15 cellular contexts compared by ENCODE assay signal in genomic region chr17:41781404-41782110, GRCh38. TPM values are rescaled to one million over a fixed set of nuclear protein-coding genes. Genes with fewer than 3 reads are reported as not detected.
DNase-seq lines count a peak whose midpoint lies in the region; ATAC-seq, FAIRE-seq and TF ChIP-seq lines count a peak whose summit lies in the region.
"Had no signal": no experiment of that assay in that cellular context is flagged by ENCODE, and none has a peak within 500 bp of the region (broad histone marks: within the 10 kb centered on the region; RNA-seq: fewer than 3 reads in every experiment).

No MANE protein-coding gene starts in this region.

- no peak overlapping the region for H2AFZ ChIP-seq in H1 (ENCODE audit: low read length)

- no peak overlapping the region for H4K91ac ChIP-seq in H1 (replicated peaks; ENCODE audit: insufficient read length, low read length)

- no peak overlapping the region for H3K4me2 ChIP-seq in H1 (ENCODE audit: insufficient read depth in 1 of 2, low read depth in 2 of 2, low read length in 2 of 2)

- no peak overlapping the region for H3K56ac ChIP-seq in H1 (replicated peaks; ENCODE audit: insufficient read length, low read depth, low read length)

- H4K20me1 ChIP-seq in H1 (replicated peaks in 1 of 2; ENCODE audit: control insufficient read depth in 1 of 2, insufficient read depth in 2 of 2, low read length in 2 of 2), result peaks cover 0 to 11% of the 10 kb centered on the region in 2 experiments

- H2BK20ac ChIP-seq in H1 (ENCODE audit: low read length), result no peak overlapping the region

- H3K14ac ChIP-seq in H1 (ENCODE audit: insufficient read length), result no peak overlapping the region

- ATAC-seq in lung (ENCODE audit: insufficient read depth, low FRiP score) (no peak), GM19023 (IDR thresholded peaks at IDR 0.05; ENCODE audit: unreplicated experiment) (no peak)
- ATAC-seq: activated T-cell treated with anti-CD3 and anti-CD28 coated beads, Interleukin-2, amount 50 U/mL, for 4 hours had no signal

- peak overlapping the region; percentile 8 for H2AK5ac ChIP-seq in H1 (ENCODE audit: low read depth, low read length)

- peaks cover 16% of the 10 kb centered on the region for H3K23me2 ChIP-seq in H1 (ENCODE audit: low read depth, low read length)

- no peak overlapping the region for H4K8ac ChIP-seq in H1 (ENCODE audit: extremely low read depth, insufficient read depth, low read length)

- no peak for TF ChIP-seq RAD21 in H1 (IDR thresholded peaks at IDR 0.05 in 1 of 2, conservative IDR thresholded peaks at IDR 0.05 in 1 of 2; ENCODE audit: low read depth in 2 of 2, low read length in 2 of 2)

- H3K4ac ChIP-seq in H1 (replicated peaks; ENCODE audit: insufficient read length, low read depth, low read length), result no peak overlapping the region

- peaks cover 0 to 57% of the 10 kb centered on the region in 2 experiments; a peak in 3 of 4 replicates for H3K79me2 ChIP-seq in H1 (ENCODE audit: control insufficient read depth in 1 of 2, insufficient read depth in 2 of 2, low read length in 2 of 2)

- no peak for TF ChIP-seq POLR2A in H1 (IDR thresholded peaks at IDR 0.05; ENCODE audit: control extremely low read depth in 1 of 2, low read depth in 2 of 2, low read length in 2 of 2)
- TF ChIP-seq POLR2A in stomach (IDR thresholded peaks at IDR 0.05), result no peak

- H3K4me3 ChIP-seq in H1 (ENCODE audit: extremely low read depth in 1 of 4, insufficient read depth in 2 of 4, low read depth in 3 of 4, low read length in 4 of 4) (no peak overlapping the region), lung (no peak overlapping the region), stomach (peak overlapping the region in 2 of 4 donors; percentile 2 to 9)
- H3K4me3 ChIP-seq: SJCRH30 had no signal

- WGBS in H1 (ENCODE audit: extremely low coverage in 1 of 2, insufficient coverage in 1 of 2, insufficient read length in 1 of 2, insufficient replicate concordance in 2 of 2, low coverage in 1 of 2, low lambda C conversion rate in 2 of 2, missing lambda C conversion rate in 1 of 2), 2 experiments, result 91% methylated on average over 13 of the region's 13 CpGs; no CpG with 5 or more reads in 1 of the 2 experiments
- WGBS in lung, 2 donors, result 60 to 65% methylated on average over 13 of the region's 13 CpGs
- 58 to 65% (median 63%) methylated on average over 13 of the region's 13 CpGs for WGBS in stomach, 5 donors

- no peak for TF ChIP-seq EP300 in H1 (IDR thresholded peaks at IDR 0.05; ENCODE audit: borderline replicate concordance in 1 of 2, low read depth in 2 of 2, low read length in 2 of 2)
- TF ChIP-seq EP300 in stomach (IDR thresholded peaks at IDR 0.05), result no peak

- POLR2A ChIA-PET in H1 (lab: Charles Lee; ENCODE audit: partially characterized antibody), result interaction anchor here (1.2 to 9.3 kb wide), 6 partner anchors 11 to 91 kb away, joined by 3 to 84 read pairs (median 6); partner anchors contain the start of genes EIF1 and HAP1

- peak overlapping the region; percentile 68; the same call in 1 of the 2 replicates for H2BK12ac ChIP-seq in H1 (ENCODE audit: low read depth, low read length)

- H3K4me1 ChIP-seq in H1 (replicated peaks in 1 of 4; ENCODE audit: control insufficient read depth in 3 of 4, insufficient read depth in 4 of 4, low read length in 3 of 4), result peaks cover 0 to 30% (median 16%) of the 10 kb centered on the region in 4 experiments; a peak in 6 of 7 replicates
- H3K4me1 ChIP-seq in lung (ENCODE audit: control insufficient read depth in 2 of 2, insufficient read depth in 2 of 2, low read length in 2 of 2), result peaks cover 15 to 40% of the 10 kb centered on the region in 2 donors
- H3K4me1 ChIP-seq in stomach, result peaks cover 59 to 98% (median 90%) of the 10 kb centered on the region in 4 donors

- H2BK5ac ChIP-seq in H1 (ENCODE audit: low read depth, low read length), result no peak overlapping the region; the same call in 1 of the 2 replicates

- no peak for TF ChIP-seq CTCF in H1 (IDR thresholded peaks at IDR 0.05; ENCODE audit: control extremely low read depth in 1 of 3, insufficient read depth in 1 of 3, low read depth in 1 of 3, low read length in 3 of 3)
- TF ChIP-seq CTCF in lung (IDR thresholded peaks at IDR 0.05; ENCODE audit: control extremely low read depth, extremely low read depth), result no peak
- no peak for TF ChIP-seq CTCF in stomach (IDR thresholded peaks at IDR 0.05)

- peak overlapping the region; percentile 72; the same call in 1 of the 2 replicates for H2BK15ac ChIP-seq in H1 (ENCODE audit: low read length)

- no peak overlapping the region for H4K5ac ChIP-seq in H1 (ENCODE audit: insufficient read length, low read depth, low read length)

- no peaks in the 10 kb centered on the region for H3K36me3 ChIP-seq in H1 (ENCODE audit: control insufficient read depth in 2 of 4, insufficient read depth in 4 of 4, low read length in 3 of 4)
- H3K36me3 ChIP-seq in lung (ENCODE audit: control insufficient read depth in 2 of 2, insufficient read depth in 2 of 2, low read length in 2 of 2), result no peaks in the 10 kb centered on the region
- H3K36me3 ChIP-seq in stomach, result peaks cover 0 to 2% (median 0%) of the 10 kb centered on the region in 4 donors
- H3K36me3 ChIP-seq: brain microvascular endothelial cell, SJCRH30 had no signal

- H3K79me1 ChIP-seq in H1 (ENCODE audit: low read depth, low read length), result peaks cover 15% of the 10 kb centered on the region

- intact Hi-C loops in stomach (cut with DNase I; ENCODE audit: low total_unique reads), result no loop called here

- DNase-seq in OCI-M1 (lab: John Stamatoyannopoulos, UW), result peak; percentile 8
- DNase-seq in H1 (ENCODE audit: low read depth in 1 of 2, low spot score in 2 of 2), result no peak
- DNase-seq in lung (ENCODE audit: low spot score), result no peak
- DNase-seq in stomach, result no peak
- DNase-seq in NCI-H1930 (lab: John Stamatoyannopoulos, UW), result no peak
- no peak for DNase-seq in central memory CD4-positive, alpha-beta T cell
- no peak for DNase-seq in cortex of kidney (lab: John Stamatoyannopoulos, UW)
- DNase-seq: activated T-cell treated with anti-CD3 and anti-CD28 coated beads, Interleukin-2, amount 50 U/mL, for 4 hours; brain microvascular endothelial cell; CD4-positive, CD25-positive, alpha-beta regulatory T cell; NCI-H1105; NCI-H748 treated with DMSO at 0.1 percent for 48 hours; SJCRH30 had no signal

- CTCF ChIA-PET in H1 (lab: Charles Lee; ENCODE audit: partially characterized antibody), result interaction anchor here (1.4 to 6.8 kb wide), 5 partner anchors 13 to 129 kb away, joined by 3 to 55 read pairs (median 6); partner anchors contain the start of gene P3H4

- H3K27me3 ChIP-seq in H1 (replicated peaks in 1 of 4; ENCODE audit: control insufficient read depth in 3 of 4, extremely low read depth in 1 of 4, insufficient read depth in 3 of 4, low read length in 3 of 4) (no peaks in the 10 kb centered on the region), lung (ENCODE audit: control insufficient read depth, insufficient read depth) (no peaks in the 10 kb centered on the region), stomach (peaks cover 0 to 27% (median 0%) of the 10 kb centered on the region in 3 donors)
- H3K27me3 ChIP-seq: brain microvascular endothelial cell, SJCRH30 had no signal

- peak overlapping the region; percentile 32; the same call in 1 of the 2 replicates for H3K18ac ChIP-seq in H1 (ENCODE audit: extremely low read depth, low read length)

- FAIRE-seq in H1 (lab: Jason Lieb, UNC), result no peak

- H3K9me3 ChIP-seq in H1 (ENCODE audit: insufficient read depth in 2 of 2, low read depth in 1 of 2, low read length in 1 of 2) (no peaks in the 10 kb centered on the region), lung (ENCODE audit: control insufficient read depth in 2 of 2, insufficient read depth in 1 of 2, low read length in 1 of 2) (no peaks in the 10 kb centered on the region), stomach (no peaks in the 10 kb centered on the region)
- H3K9me3 ChIP-seq: SJCRH30 had no signal

- no peak overlapping the region for H2BK120ac ChIP-seq in H1 (replicated peaks; ENCODE audit: low read depth, low read length)

- H3K9ac ChIP-seq in H1 (replicated peaks in 1 of 4; ENCODE audit: extremely low read depth in 1 of 4, low read depth in 3 of 4, low read length in 3 of 4), result no peak overlapping the region

- no peak overlapping the region for H3K27ac ChIP-seq in H1 (ENCODE audit: low read depth, low read length)
- H3K27ac ChIP-seq in lung (ENCODE audit: low read depth in 1 of 2, low read length in 1 of 2), result peak overlapping the region; percentile 76 to 84
- H3K27ac ChIP-seq in stomach, result peak overlapping the region; percentile 38 to 98 (median 93)
- H3K27ac ChIP-seq: brain microvascular endothelial cell, SJCRH30 had no signal

- H3K23ac ChIP-seq in H1 (ENCODE audit: insufficient read length), result no peak overlapping the region

RNA-seq across cellular contexts. Expression of gene JUP, which starts 5.0 kb away (rescaled TPM):
- 98.6 and 102 TPM in 2 replicates for total RNA-seq in H1 (2021; fragmentation: NEBNext Ultra II Directional; extraction: Animal tissue kit (Norgen Biotek cat#: 25700))
- 62.8 and 125 TPM in 2 replicates for polyA plus RNA-seq in H1 (2011; rRNA removed)
- 34.7 TPM for polyA plus RNA-seq in H1 (2011; cell fraction: cytosol; rRNA removed)
- 89.8 TPM for polyA plus RNA-seq in H1 (2011; cell fraction: nucleus; rRNA removed)
- 68.9 to 108 TPM (median 102 TPM) in 4 replicates for polyA plus RNA-seq in H1 (2012, experiment 1 of 2)
- polyA plus RNA-seq in H1 (2012, experiment 2 of 2), result 109 TPM
- polyA plus RNA-seq in H1 (2013, experiment 1 of 2), result 70.1 TPM
- polyA plus RNA-seq in H1 (2013, experiment 2 of 2), result 65.1 TPM
- 44.2 and 46.8 TPM in 2 replicates for polyA minus RNA-seq in H1 (2011; rRNA and poly(A)+ RNA removed)
- polyA minus RNA-seq in H1 (2011; cell fraction: cytosol; rRNA and poly(A)+ RNA removed), result 76.7 TPM
- 48.4 TPM for polyA minus RNA-seq in H1 (2011; cell fraction: nucleus; rRNA and poly(A)+ RNA removed)
- total RNA-seq in lung, result 100 to 1,000 TPM; 118 to 150 TPM
- polyA plus RNA-seq in lung, result 10 to 100 TPM; 60.9 to 83.6 TPM
- 100 to 1,000 TPM in 1 of 5 donors, 10 to 100 TPM in 4; 59.5 to 248 (median 84.8) TPM for total RNA-seq in stomach
- 100 to 1,000 TPM in 2 of 3 donors, 10 to 100 TPM in 1; 85.7 to 163 (median 154) TPM for polyA plus RNA-seq in stomach

RNA-seq across cellular contexts. Expression of gene P3H4, which starts 30.2 kb away (rescaled TPM):
- total RNA-seq in H1 (2021; fragmentation: NEBNext Ultra II Directional; extraction: Animal tissue kit (Norgen Biotek cat#: 25700)), result 22.6 and 23.4 TPM in 2 replicates
- polyA plus RNA-seq in H1 (2011; rRNA removed) (26.7 and 36.6 TPM in 2 replicates), lung (1 to 10 TPM; 6.8 to 9.6 TPM), stomach (1 to 10 TPM; 4.7 to 7.3 (median 6.3) TPM)
- 32.3 TPM for polyA plus RNA-seq in H1 (2011; cell fraction: cytosol; rRNA removed)
- polyA plus RNA-seq in H1 (2011; cell fraction: nucleus; rRNA removed), result 26.2 TPM
- 19.2 to 25.6 TPM (median 23.3 TPM) in 4 replicates for polyA plus RNA-seq in H1 (2012, experiment 1 of 2)
- 18.1 TPM for polyA plus RNA-seq in H1 (2012, experiment 2 of 2)
- polyA plus RNA-seq in H1 (2013, experiment 1 of 2), result 27.7 TPM
- 29.1 TPM for polyA plus RNA-seq in H1 (2013, experiment 2 of 2)
- 13.9 and 14.4 TPM in 2 replicates for polyA minus RNA-seq in H1 (2011; rRNA and poly(A)+ RNA removed)
- polyA minus RNA-seq in H1 (2011; cell fraction: cytosol; rRNA and poly(A)+ RNA removed), result 22.9 TPM
- 22.3 TPM for polyA minus RNA-seq in H1 (2011; cell fraction: nucleus; rRNA and poly(A)+ RNA removed)
- total RNA-seq in lung (10 to 100 TPM; 12.3 to 13.2 TPM), stomach (10 to 100 TPM in 3 of 5 donors, 1 to 10 TPM in 2; 4.0 to 64.6 (median 11.4) TPM)

RNA-seq across cellular contexts. Expression of gene FKBP10, which starts 31.2 kb away (rescaled TPM):
- 173 and 179 TPM in 2 replicates for total RNA-seq in H1 (2021; fragmentation: NEBNext Ultra II Directional; extraction: Animal tissue kit (Norgen Biotek cat#: 25700))
- polyA plus RNA-seq in H1 (2011; rRNA removed), result 283 and 410 TPM in 2 replicates
- 347 TPM for polyA plus RNA-seq in H1 (2011; cell fraction: cytosol; rRNA removed)
- 1,193 TPM for polyA plus RNA-seq in H1 (2011; cell fraction: nucleus; rRNA removed)
- 206 to 277 TPM (median 242 TPM) in 4 replicates for polyA plus RNA-seq in H1 (2012, experiment 1 of 2)
- 146 TPM for polyA plus RNA-seq in H1 (2012, experiment 2 of 2)
- polyA plus RNA-seq in H1 (2013, experiment 1 of 2), result 233 TPM
- 222 TPM for polyA plus RNA-seq in H1 (2013, experiment 2 of 2)
- 102 and 130 TPM in 2 replicates for polyA minus RNA-seq in H1 (2011; rRNA and poly(A)+ RNA removed)
- 115 TPM for polyA minus RNA-seq in H1 (2011; cell fraction: cytosol; rRNA and poly(A)+ RNA removed)
- polyA minus RNA-seq in H1 (2011; cell fraction: nucleus; rRNA and poly(A)+ RNA removed), result 148 TPM
- 10 to 100 TPM; 53.2 to 64.4 TPM for total RNA-seq in lung
- polyA plus RNA-seq in lung, result 10 to 100 TPM; 32.6 to 43.3 TPM
- total RNA-seq in stomach, result 10 to 100 TPM in 3 of 5 donors, 1 to 10 TPM in 2; 4.6 to 45.3 (median 20.1) TPM
- 10 to 100 TPM in 2 of 3 donors, 1 to 10 TPM in 1; 8.9 to 17.0 (median 12.8) TPM for polyA plus RNA-seq in stomach
- total RNA-seq: CD4-positive, CD25-positive, alpha-beta regulatory T cell had no signal

RNA-seq across cellular contexts. Expression of gene HAP1, which starts 47.1 kb away (rescaled TPM):
- 3.6 and 3.8 TPM in 2 replicates for total RNA-seq in H1 (2021; fragmentation: NEBNext Ultra II Directional; extraction: Animal tissue kit (Norgen Biotek cat#: 25700))
- polyA plus RNA-seq in H1 (2011; rRNA removed) (2.3 and 3.4 TPM in 2 replicates), lung (under 1 TPM; 0.07 to 0.57 TPM), stomach (under 1 TPM; 0.31 to 0.85 (median 0.44) TPM)
- polyA plus RNA-seq in H1 (2011; cell fraction: cytosol; rRNA removed), result 2.9 TPM
- 10.6 TPM for polyA plus RNA-seq in H1 (2011; cell fraction: nucleus; rRNA removed)
- polyA plus RNA-seq in H1 (2012, experiment 1 of 2), result 2.4 to 3.6 TPM (median 2.8 TPM) in 4 replicates
- 1.9 TPM for polyA plus RNA-seq in H1 (2012, experiment 2 of 2)
- 1.8 TPM for polyA plus RNA-seq in H1 (2013, experiment 1 of 2)
- 1.5 TPM for polyA plus RNA-seq in H1 (2013, experiment 2 of 2)
- 0.80 and 1.3 TPM in 2 replicates for polyA minus RNA-seq in H1 (2011; rRNA and poly(A)+ RNA removed)
- 0.66 TPM for polyA minus RNA-seq in H1 (2011; cell fraction: cytosol; rRNA and poly(A)+ RNA removed)
- polyA minus RNA-seq in H1 (2011; cell fraction: nucleus; rRNA and poly(A)+ RNA removed), result 2.6 TPM
- total RNA-seq in lung (under 1 TPM; 0.21 to 0.26 TPM), stomach (under 1 TPM in 1 of 5 donors, not detected in 4; 0.55 TPM)
- total RNA-seq: HT-29 had no signal

RNA-seq across cellular contexts. Expression of gene NT5C3B, which starts 54.5 kb away (rescaled TPM):
- total RNA-seq in H1 (2021; fragmentation: NEBNext Ultra II Directional; extraction: Animal tissue kit (Norgen Biotek cat#: 25700)), result 68.7 and 71.4 TPM in 2 replicates
- polyA plus RNA-seq in H1 (2011; rRNA removed) (86.9 and 94.5 TPM in 2 replicates), lung (10 to 100 TPM; 34.9 to 68.5 TPM), stomach (10 to 100 TPM; 70.6 to 80.7 (median 77.0) TPM)
- 101 TPM for polyA plus RNA-seq in H1 (2011; cell fraction: cytosol; rRNA removed)
- 76.7 TPM for polyA plus RNA-seq in H1 (2011; cell fraction: nucleus; rRNA removed)
- 64.8 to 85.1 TPM (median 79.0 TPM) in 4 replicates for polyA plus RNA-seq in H1 (2012, experiment 1 of 2)
- polyA plus RNA-seq in H1 (2012, experiment 2 of 2), result 93.2 TPM
- 59.6 TPM for polyA plus RNA-seq in H1 (2013, experiment 1 of 2)
- 59.2 TPM for polyA plus RNA-seq in H1 (2013, experiment 2 of 2)
- polyA minus RNA-seq in H1 (2011; rRNA and poly(A)+ RNA removed), result 54.5 and 69.3 TPM in 2 replicates
- polyA minus RNA-seq in H1 (2011; cell fraction: cytosol; rRNA and poly(A)+ RNA removed), result 34.0 TPM
- 47.8 TPM for polyA minus RNA-seq in H1 (2011; cell fraction: nucleus; rRNA and poly(A)+ RNA removed)
- total RNA-seq in lung (10 to 100 TPM; 36.5 to 39.4 TPM), stomach (10 to 100 TPM in 4 of 5 donors, 1 to 10 TPM in 1; 9.8 to 79.5 (median 31.4) TPM)
